Comparison of ENCODE assay signal across 9 cellular contexts in genomic region chr14:39368261-39368959, GRCh38.
DNase-seq lines count a peak whose midpoint lies in the region; ATAC-seq, FAIRE-seq and TF ChIP-seq lines count a peak whose summit lies in the region.
"Had no signal": no experiment of that assay in that cellular context is flagged by ENCODE, and none has a peak within 500 bp of the region (broad histone marks: within the 10 kb centered on the region; RNA-seq: fewer than 3 reads in every experiment).

No MANE protein-coding gene starts in this region.

- no peaks in the 10 kb centered on the region for H3K27me3 ChIP-seq in GM12878 (replicated peaks in 1 of 2; ENCODE audit: control insufficient read depth in 2 of 2, insufficient read depth in 2 of 2, low read length in 1 of 2)

- CTCF ChIA-PET in GM12878 (lab: Yijun Ruan, JAX) = interaction anchor here (0.6 to 2.6 kb wide), 10 partner anchors 19 to 909 kb away, joined by 3 to 17 read pairs (median 4); no protein-coding TSS in a partner anchor

- no peak for TF ChIP-seq EP300 in GM12878 (IDR thresholded peaks at IDR 0.05; ENCODE audit: borderline replicate concordance in 1 of 2, control insufficient read depth in 1 of 2, low read depth in 2 of 2, low read length in 2 of 2)

- H3K4me2 ChIP-seq in GM12878 (ENCODE audit: control insufficient read depth, insufficient read depth) = no peak overlapping the region

- no peak overlapping the region for H3K4me3 ChIP-seq in GM12878

- POLR2A ChIA-PET in GM12878 (lab: Charles Lee) = no interaction called here

- in situ Hi-C loops in GM12878 (cut with MboI) = no loop called here

- DNase-seq in DMS 273 treated with DMSO at 0.1 percent for 48 hours (lab: John Stamatoyannopoulos, UW) (peak; percentile 20), NCI-H524 treated with DMSO at 0.1 percent for 48 hours (lab: John Stamatoyannopoulos, UW) (peak; percentile 35), GM12878 (ENCODE audit: low read depth, low spot score) (no peak), iPS DF 19.7 (ENCODE audit: low read depth, low spot score) (peak; percentile 84), GM19240 (ENCODE audit: insufficient read length, low spot score) (no peak)
- DNase-seq in stimulated activated CD4-positive, alpha-beta T cell treated with anti-CD3 and anti-CD28 coated beads, Interleukin-2, amount 100 ng/mL, for 24 hours = peak; percentile 26 to 33
- DNase-seq: activated B cell treated with CpG ODN at 0.5 μM for 24 hours had no signal

- no peak overlapping the region for H3K27ac ChIP-seq in GM12878 (ENCODE audit: control insufficient read depth, insufficient read depth)

- FAIRE-seq in GM12878 (lab: Jason Lieb, UNC) = peak; percentile 70

- intact Hi-C loops in GM12878 (cut with micrococcal nuclease; ENCODE audit: unreplicated experiment) = loop anchor here (1.0 kb wide), 2 partner anchors 137 to 261 kb away; no protein-coding TSS in a partner anchor

- H3K79me2 ChIP-seq in GM12878 (ENCODE audit: control insufficient read depth, insufficient read depth, low read length) = no peaks in the 10 kb centered on the region

- no peak overlapping the region for H3K9ac ChIP-seq in GM12878 (ENCODE audit: control insufficient read depth, insufficient read depth, low read length)

- BruUV-seq in GM12878 (replicated peaks; lab: Mats Ljungman, UMichigan) = no TSS peak

- no peaks in the 10 kb centered on the region for H4K20me1 ChIP-seq in GM12878 (ENCODE audit: control insufficient read depth, insufficient read depth)

- TF ChIP-seq POLR2A in GM12878 (IDR thresholded peaks at IDR 0.05; ENCODE audit: low read depth, low read length) = no peak

- peak; percentile 53 for ATAC-seq in HG02759 (IDR thresholded peaks at IDR 0.05; ENCODE audit: unreplicated experiment)
- peak; percentile 46; the same call in 2 of the 3 replicates for ATAC-seq in GM12878
- ATAC-seq in GM19467 (IDR thresholded peaks at IDR 0.05; ENCODE audit: unreplicated experiment) = no peak

- H3K9me3 ChIP-seq in GM12878 (replicated peaks; ENCODE audit: control insufficient read depth, insufficient read depth, low read length) = peaks cover 2% of the 10 kb centered on the region; the same call in 1 of the 3 replicates

- SMC1A ChIA-PET in GM12878 (lab: Charles Lee; ENCODE audit: uncharacterized antibody, unreplicated experiment) = interaction anchor here (0.6 to 2.7 kb wide), 5 partner anchors 66 to 334 kb away, joined by 3 to 15 read pairs (median 3); no protein-coding TSS in a partner anchor

- WGBS in GM12878 (ENCODE audit: insufficient coverage, insufficient replicate concordance, low lambda C conversion rate, missing lambda C conversion rate) = 86% methylated on average over 4 of the region's 4 CpGs

- no peaks in the 10 kb centered on the region for H3K4me1 ChIP-seq in GM12878 (ENCODE audit: control insufficient read depth, insufficient read depth, low read length)

- H3K36me3 ChIP-seq in GM12878 (ENCODE audit: control insufficient read depth in 2 of 2, insufficient read depth in 2 of 2, low read length in 1 of 2) = no peaks in the 10 kb centered on the region; a peak in 1 of 4 replicates

- no peak overlapping the region for H2AFZ ChIP-seq in GM12878 (ENCODE audit: control insufficient read depth, low read depth, low read length)

- TF ChIP-seq RAD21 in GM12878 (IDR thresholded peaks at IDR 0.05; ENCODE audit: insufficient read depth, low read depth, low read length) = peak; percentile 84

- RAD21 ChIA-PET in GM12878 (lab: Charles Lee; ENCODE audit: unreplicated experiment) = no interaction called here

- peak; percentile 31 to 61 (median 37); a peak in 5 of 6 replicates for TF ChIP-seq CTCF in GM12878 (IDR thresholded peaks at IDR 0.05 in 2 of 3, conservative IDR thresholded peaks at IDR 0.05 in 1 of 3; ENCODE audit: control insufficient read depth in 2 of 3, extremely low read depth in 1 of 3, insufficient read depth in 1 of 3, low read depth in 3 of 3, low read length in 3 of 3)

TF ChIP-seq in GM12878, 131 proteins besides CTCF, POLR2A, EP300 and RAD21:
- TF ChIP-seq RCOR1 (conservative IDR thresholded peaks at IDR 0.05; ENCODE audit: low read depth, low read length) (no peak), SMC3 (IDR thresholded peaks at IDR 0.05; ENCODE audit: borderline replicate concordance, low read length) (peak; percentile 67; the same call in 1 of the 2 replicates)

Comparison
In these comparisons a context has a peak if more than half of its experiments do, and no peak if none do; other contexts are left out.
1. DNase-seq: peak in DMS 273 treated with DMSO at 0.1 percent for 48 hours (single experiment), NCI-H524 treated with DMSO at 0.1 percent for 48 hours (single experiment), iPS DF 19.7 (single experiment) and stimulated activated CD4-positive, alpha-beta T cell treated with anti-CD3 and anti-CD28 coated beads, Interleukin-2, amount 100 ng/mL, for 24 hours (2 of 2); none in GM12878 (single experiment) and GM19240 (single experiment).